1 cellular context compared by ENCODE assay signal in genomic region chr1:91754348-91754747, GRCh38.
TF ChIP-seq lines count a peak whose summit lies in the region.

No MANE protein-coding gene starts in this region.

TF ChIP-seq in GM12878, 131 proteins besides CTCF, POLR2A, EP300 and RAD21 (continued from another document and continues in another):
- TF ChIP-seq ELK1 (IDR thresholded peaks at IDR 0.05; ENCODE audit: low read depth, low read length) (no peak), RB1 (IDR thresholded peaks at IDR 0.05; ENCODE audit: borderline replicate concordance) (no peak), CHD2 (IDR thresholded peaks at IDR 0.05; ENCODE audit: borderline replicate concordance, low read depth, low read length) (no peak), PAX5 (IDR thresholded peaks at IDR 0.05; ENCODE audit: borderline replicate concordance, low read depth, low read length) (no peak), LARP7 (IDR thresholded peaks at IDR 0.05) (no peak), EED (IDR thresholded peaks at IDR 0.05; ENCODE audit: low read depth) (peak; percentile 87), CHD1 (IDR thresholded peaks at IDR 0.05; ENCODE audit: low read depth, low read length) (no peak), MTA2 (IDR thresholded peaks at IDR 0.05; ENCODE audit: low read depth) (no peak), STAT1 (conservative IDR thresholded peaks at IDR 0.05) (no peak), E4F1 (IDR thresholded peaks at IDR 0.05; ENCODE audit: borderline replicate concordance, partially characterized antibody) (no peak), PKNOX1 (IDR thresholded peaks at IDR 0.05) (no peak), ZNF687 (IDR thresholded peaks at IDR 0.05) (no peak), NFXL1 (IDR thresholded peaks at IDR 0.05; ENCODE audit: borderline replicate concordance) (no peak), MLLT1 (IDR thresholded peaks at IDR 0.05) (no peak), RBBP5 (conservative IDR thresholded peaks at IDR 0.05) (no peak), TCF3 (IDR thresholded peaks at IDR 0.05; ENCODE audit: borderline replicate concordance, insufficient read depth, low read depth, low read length) (0 out of 2 replicates have a peak, but pooled peaks have one; percentile 15), EZH2 (IDR thresholded peaks at IDR 0.05; ENCODE audit: borderline replicate concordance, control insufficient read depth, low read depth, low read length) (no peak), SPI1 (IDR thresholded peaks at IDR 0.05; ENCODE audit: borderline replicate concordance, insufficient read depth, low read depth, low read length) (no peak), CEBPZ (IDR thresholded peaks at IDR 0.05; ENCODE audit: low read depth, low read length) (no peak), ZBTB4 (CRISPR knock-in tag; IDR thresholded peaks at IDR 0.05) (no peak), ATF7 (IDR thresholded peaks at IDR 0.05; ENCODE audit: low read depth) (no peak), MTA3 (IDR thresholded peaks at IDR 0.05; ENCODE audit: borderline replicate concordance, low read length) (peak; percentile 77; the same call in 1 of the 2 replicates), PRDM15 (CRISPR knock-in tag; IDR thresholded peaks at IDR 0.05) (no peak), USF2 (IDR thresholded peaks at IDR 0.05; ENCODE audit: borderline replicate concordance, low read depth, low read length) (no peak; the same call in 1 of the 2 replicates), NR2C1 (IDR thresholded peaks at IDR 0.05) (no peak), POLR2AphosphoS2 (IDR thresholded peaks at IDR 0.05; ENCODE audit: low read depth, low read length) (no peak), POU2F2 (IDR thresholded peaks at IDR 0.05; ENCODE audit: borderline replicate concordance, low read depth, low read length) (no peak), SP1 (IDR thresholded peaks at IDR 0.05; ENCODE audit: low read depth, low read length) (no peak), CREB1 (IDR thresholded peaks at IDR 0.05; ENCODE audit: low read depth) (no peak)
